Comparison of ENCODE assay signal across 24 cellular contexts in the genomic region with DNA sequence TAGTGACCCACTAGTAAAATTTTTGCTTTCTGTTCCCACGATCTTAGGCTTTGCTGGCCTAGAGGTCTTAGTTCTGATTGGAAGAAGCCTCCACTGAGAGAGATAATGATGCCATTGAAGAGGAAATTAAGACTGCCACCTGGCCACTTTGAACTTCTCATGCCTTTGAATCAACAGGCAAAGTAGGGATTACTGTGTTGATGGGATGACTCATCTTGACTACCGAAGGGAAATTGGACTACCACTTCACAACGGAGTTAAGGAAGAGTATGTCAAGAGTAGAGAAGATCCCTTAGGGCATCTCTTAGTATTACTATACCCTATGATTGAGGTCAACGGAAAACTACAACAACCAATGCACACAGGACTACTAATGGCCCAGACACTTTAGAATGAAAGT. TPM values are rescaled to one million over a fixed set of nuclear protein-coding genes. Genes with fewer than 3 reads are reported as not detected.
DNase-seq lines count a peak whose midpoint lies in the region; FAIRE-seq and TF ChIP-seq lines count a peak whose summit lies in the region.
"Had no signal": no experiment of that assay in that cellular context is flagged by ENCODE, and none has a peak within 500 bp of the region (broad histone marks: within the 10 kb centered on the region; RNA-seq: fewer than 3 reads in every experiment).

No MANE protein-coding gene starts in this region.

- H3K27ac ChIP-seq in epithelial cell of prostate (no peak overlapping the region), endodermal cell (ENCODE audit: low read depth, low read length) (no peak overlapping the region)

- peaks cover 6% of the 10 kb centered on the region for H3K4me1 Mint-ChIP-seq in endodermal cell
- H3K4me1 Mint-ChIP-seq: CD8-positive, alpha-beta memory T cell had no signal

- no peak overlapping the region for H3K4me3 Mint-ChIP-seq in endodermal cell
- H3K4me3 Mint-ChIP-seq: CD8-positive, alpha-beta memory T cell; HFFc6 had no signal

- 49 to 55% methylated on average over 2 to 4 of the region's 4 CpGs for WGBS in endodermal cell (ENCODE audit: insufficient coverage in 1 of 2, insufficient read length in 1 of 2), 2 experiments

- no peaks in the 10 kb centered on the region for H3K27me3 ChIP-seq in endodermal cell (ENCODE audit: control insufficient read depth, insufficient read depth, low read length, poor library complexity, severe bottlenecking)

- H3K4me1 ChIP-seq in endodermal cell (ENCODE audit: control insufficient read depth, insufficient read depth, low read length): peaks cover 4% of the 10 kb centered on the region

- peak; percentile 16 for DNase-seq in COLO829 (ENCODE audit: low spot score)
- DNase-seq in HT1080 (ENCODE audit: low read depth): peak; percentile 49
- DNase-seq in RKO (ENCODE audit: low spot score): peak; percentile 16
- peak; percentile 14 for DNase-seq in epithelial cell of prostate (ENCODE audit: low read depth, low spot score)
- no peak for DNase-seq in frontal cortex (ENCODE audit: low spot score in 2 of 2)
- DNase-seq in stimulated activated CD4-positive, alpha-beta T cell treated with anti-CD3 and anti-CD28 coated beads, Interleukin-2, amount 100 ng/mL, for 24 hours: no peak
- no peak for DNase-seq in NCI-H226
- no peak for DNase-seq in endodermal cell
- DNase-seq: C1 segment of cervical spinal cord; CD8-positive, alpha-beta memory T cell; DND-41; HFFc6; Kasumi-1; NCI-H1105; NCI-H1694; NCI-H2081 treated with DMSO at 0.1 percent for 48 hours; NCI-H345; NCI-H748 treated with DMSO at 0.1 percent for 48 hours; OCI-M1; RPMI8226; SHP77 treated with DMSO at 0.1 percent for 48 hours; T-helper 1 cell had no signal

- no peaks in the 10 kb centered on the region for H3K36me3 Mint-ChIP-seq in endodermal cell (ENCODE audit: low read depth)
- H3K36me3 Mint-ChIP-seq: CD8-positive, alpha-beta memory T cell had no signal

- H3K27me3 Mint-ChIP-seq in endodermal cell (ENCODE audit: insufficient read depth): no peaks in the 10 kb centered on the region

- H3K9ac ChIP-seq in endodermal cell (ENCODE audit: extremely low read depth, low read length, poor library complexity, severe bottlenecking): no peak overlapping the region

- no peak overlapping the region for H3K4me3 ChIP-seq in endodermal cell (ENCODE audit: low read length)

- H3K9me3 Mint-ChIP-seq in endodermal cell: no peaks in the 10 kb centered on the region

- TF ChIP-seq CTCF in endodermal cell (conservative IDR thresholded peaks at IDR 0.05): no peak

- H3K36me3 ChIP-seq in endodermal cell (ENCODE audit: control insufficient read depth, insufficient read depth, low read length): no peaks in the 10 kb centered on the region

- FAIRE-seq in frontal cortex (lab: Jason Lieb, UNC): no peak
- FAIRE-seq: D721Med had no signal

- no peak overlapping the region for H3K27ac Mint-ChIP-seq in endodermal cell
- H3K27ac Mint-ChIP-seq: CD8-positive, alpha-beta memory T cell; HFFc6 had no signal

- no peaks in the 10 kb centered on the region for H3K9me3 ChIP-seq in endodermal cell (ENCODE audit: control insufficient read depth, low read length)

RNA-seq across cellular contexts. Expression of gene FREM2, which starts 12.7 kb away (rescaled TPM):
- 0.07 and 0.08 TPM in 2 replicates for total RNA-seq in HT1080 (2014; rRNA removed; shearing (Covaris generic))
- 0.05 and 0.06 TPM in 2 replicates for polyA plus RNA-seq in HT1080 (2015; cell fraction: cytosol; rRNA removed)
- polyA plus RNA-seq in HT1080 (2015; cell fraction: nucleus; rRNA removed): 0.59 and 0.62 TPM in 2 replicates
- 1.6 TPM for total RNA-seq in frontal cortex
- total RNA-seq in endodermal cell: 10 to 100 TPM; 20.4 to 28.4 TPM
- polyA plus RNA-seq in endodermal cell (2013, experiment 1 of 2): 10.4 TPM
- 11.5 TPM for polyA plus RNA-seq in endodermal cell (2013, experiment 2 of 2)
- total RNA-seq: CD8-positive, alpha-beta memory T cell; G401; HFFc6 had no signal
- polyA plus RNA-seq: CD8-positive, alpha-beta memory T cell had no signal

Comparison
In these comparisons a context has a peak if more than half of its experiments do, and no peak if none do; other contexts are left out.
1. DNase-seq: peak in COLO829 (single experiment), HT1080 (single experiment), RKO (single experiment) and epithelial cell of prostate (single experiment); none in frontal cortex (0 of 2), stimulated activated CD4-positive, alpha-beta T cell treated with anti-CD3 and anti-CD28 coated beads, Interleukin-2, amount 100 ng/mL, for 24 hours (0 of 2), NCI-H226 (single experiment) and endodermal cell (single experiment).